ENCODE assay signal across 19 cellular contexts in genomic region chr1:27485363-27485762, GRCh38. TPM values are rescaled to one million over a fixed set of nuclear protein-coding genes. Genes with fewer than 3 reads are reported as not detected.
DNase-seq lines count a peak whose midpoint lies in the region; ATAC-seq and TF ChIP-seq lines count a peak whose summit lies in the region.
"Had no signal": no experiment of that assay in that cellular context is flagged by ENCODE, and none has a peak within 500 bp of the region (broad histone marks: within the 10 kb centered on the region; RNA-seq: fewer than 3 reads in every experiment).

No MANE protein-coding gene starts in this region.

- peaks cover 24% of the 10 kb centered on the region for H3K36me3 Mint-ChIP-seq in activated B cell treated with CpG ODN at 0.5 μM for 24 hours (ENCODE audit: low read depth)

- no peak overlapping the region for H2AK9ac ChIP-seq in IMR-90 (replicated peaks; ENCODE audit: low read depth, low read length, poor library complexity)

- CTCF ChIA-PET in IMR-90 (lab: Yijun Ruan, JAX), result no interaction called here
- CTCF ChIA-PET in activated B cell treated with CpG ODN at 0.5 μM for 24 hours (lab: Charles Lee), result no interaction called here

- H3K4me1 ChIP-seq in BLaER1 treated with 17β-estradiol and CSF1 and Interleukin-3, amounts not matched to agents 10 nM and 100 nM, result peaks cover 33 to 68% (median 56%) of the 10 kb centered on the region in 10 experiments
- H3K4me1 ChIP-seq in IMR-90 (ENCODE audit: control insufficient read depth, insufficient read depth, low read length) (peaks cover 5% of the 10 kb centered on the region), osteoblast (ENCODE audit: insufficient read depth, low read length) (peaks cover 13% of the 10 kb centered on the region), colonic mucosa (peaks cover 3% of the 10 kb centered on the region)

- POLR2A ChIA-PET in IMR-90 (lab: Charles Lee; ENCODE audit: unreplicated experiment) (no interaction called here), activated B cell treated with CpG ODN at 0.5 μM for 24 hours (lab: Charles Lee) (no interaction called here)

- H4K8ac ChIP-seq in IMR-90 (ENCODE audit: low read depth in 2 of 2, low read length in 2 of 2), result no peak overlapping the region

- H3K4me3 ChIP-seq in BLaER1 treated with 17β-estradiol and CSF1 and Interleukin-3, amounts not matched to agents 10 nM and 100 nM, result no peak overlapping the region
- H3K4me3 ChIP-seq in IMR-90 (ENCODE audit: insufficient read depth, low read depth, low read length), result no peak overlapping the region
- H3K4me3 ChIP-seq in osteoblast (ENCODE audit: insufficient read depth, low read length), result no peak overlapping the region
- no peak overlapping the region for H3K4me3 ChIP-seq in colonic mucosa

- peaks cover 50 to 81% (median 63%) of the 10 kb centered on the region in 11 experiments for H4K20me1 ChIP-seq in BLaER1 treated with 17β-estradiol and CSF1 and Interleukin-3, amounts not matched to agents 10 nM and 100 nM
- H4K20me1 ChIP-seq in IMR-90 (ENCODE audit: insufficient read depth, low read length), result peaks cover 62% of the 10 kb centered on the region
- H4K20me1 ChIP-seq in osteoblast (ENCODE audit: insufficient read depth, low read length), result peaks cover 40% of the 10 kb centered on the region

- H3K27me3 Mint-ChIP-seq in activated B cell treated with CpG ODN at 0.5 μM for 24 hours, result no peaks in the 10 kb centered on the region
- H3K27me3 Mint-ChIP-seq: IgD-negative memory B cell had no signal

- H3K9me3 Mint-ChIP-seq in activated B cell treated with CpG ODN at 0.5 μM for 24 hours, result no peaks in the 10 kb centered on the region
- H3K9me3 Mint-ChIP-seq: H9, HFFc6, IgD-negative memory B cell had no signal

- no peak overlapping the region for H4K91ac ChIP-seq in IMR-90 (ENCODE audit: insufficient read depth, low read depth, low read length)

- TF ChIP-seq RAD21 in IMR-90 (IDR thresholded peaks at IDR 0.05; ENCODE audit: low read length), result no peak

- in situ Hi-C loops in IMR-90 (cut with MboI; ENCODE audit: low sequenced_read_pairs), result no loop called here

- peaks cover 24 to 63% (median 47%) of the 10 kb centered on the region in 11 experiments for H3K36me3 ChIP-seq in BLaER1 treated with 17β-estradiol and CSF1 and Interleukin-3, amounts not matched to agents 10 nM and 100 nM
- H3K36me3 ChIP-seq in IMR-90 (ENCODE audit: control insufficient read depth, insufficient read depth, low read length) (no peaks in the 10 kb centered on the region), osteoblast (ENCODE audit: insufficient read depth, low read length) (no peaks in the 10 kb centered on the region), colonic mucosa (no peaks in the 10 kb centered on the region)

- TF ChIP-seq POLR2A in IMR-90 (IDR thresholded peaks at IDR 0.05; ENCODE audit: low read depth, low read length), result no peak

- ATAC-seq in IMR-90 (ENCODE audit: low read depth) (no peak), activated B cell treated with CpG ODN at 0.5 μM for 24 hours (ENCODE audit: low read depth) (no peak), HG02763 (IDR thresholded peaks at IDR 0.05; ENCODE audit: unreplicated experiment) (no peak)
- ATAC-seq: Panc1 had no signal

- DNase-seq in IMR-90 (no peak), activated B cell treated with CpG ODN at 0.5 μM for 24 hours (no peak), osteoblast (ENCODE audit: insufficient read length, low spot score, missing footprints) (peak; percentile 66), colonic mucosa (no peak)
- no peak for DNase-seq in activated effector memory CD4-positive, alpha-beta T cell treated with Interleukin-2 at 50 U/mL for 16 hours
- DNase-seq: DMS153, H9, HFFc6, NCI-H1092 treated with DMSO at 0.1 percent for 48 hours, NCI-H146, NCI-H1930, NCI-H2107, NCI-H446, NCI-H526, SHP77 treated with DMSO at 0.1 percent for 48 hours had no signal

- TF ChIP-seq CTCF in IMR-90 (conservative IDR thresholded peaks at IDR 0.05; ENCODE audit: low read depth, low read length) (no peak), activated B cell treated with CpG ODN at 0.5 μM for 24 hours (IDR thresholded peaks at IDR 0.05) (no peak), osteoblast (IDR thresholded peaks at IDR 0.05; ENCODE audit: extremely low read depth, low read depth, low read length) (no peak), colonic mucosa (IDR thresholded peaks at IDR 0.05) (no peak)

- no peaks in the 10 kb centered on the region for H3K9me3 ChIP-seq in BLaER1 treated with 17β-estradiol and CSF1 and Interleukin-3, amounts not matched to agents 10 nM and 100 nM (replicated peaks in 1 of 11)
- H3K9me3 ChIP-seq in IMR-90 (ENCODE audit: control insufficient read depth, insufficient read depth, low read length) (no peaks in the 10 kb centered on the region), osteoblast (ENCODE audit: low read depth, low read length) (no peaks in the 10 kb centered on the region), colonic mucosa (no peaks in the 10 kb centered on the region)

- no peak overlapping the region for H2BK5ac ChIP-seq in IMR-90 (ENCODE audit: low read depth, low read length, poor library complexity, severe bottlenecking)

- no peak overlapping the region for H2BK20ac ChIP-seq in IMR-90 (ENCODE audit: low read depth, low read length)

- intact Hi-C loops in IMR-90 (cut with micrococcal nuclease) (loop anchor here (5.0 kb wide), 1 partner anchor 117 kb away; the partner anchor contains the start of gene AHDC1), activated B cell treated with CpG ODN at 0.5 μM for 24 hours (cut with micrococcal nuclease) (no loop called here), colonic mucosa (cut with DNase I) (no loop called here)

- peaks cover 70% of the 10 kb centered on the region for H3K4me1 Mint-ChIP-seq in activated B cell treated with CpG ODN at 0.5 μM for 24 hours

- peaks cover 7% of the 10 kb centered on the region for H3K9me1 ChIP-seq in IMR-90 (ENCODE audit: insufficient read depth, low read length)

- no peak overlapping the region for H3K27ac ChIP-seq in BLaER1 treated with 17β-estradiol and CSF1 and Interleukin-3, amounts not matched to agents 10 nM and 100 nM
- H3K27ac ChIP-seq in IMR-90 (ENCODE audit: insufficient read depth, low read length), result no peak overlapping the region
- no peak overlapping the region for H3K27ac ChIP-seq in osteoblast (ENCODE audit: low read depth, low read length)
- H3K27ac ChIP-seq in colonic mucosa, result no peak overlapping the region

- H3K14ac ChIP-seq in IMR-90 (replicated peaks; ENCODE audit: low read depth, low read length), result no peak overlapping the region

- H3K79me2 ChIP-seq in osteoblast (ENCODE audit: insufficient read depth, low read length), result peaks cover 89% of the 10 kb centered on the region

- no peak overlapping the region for H3K9ac ChIP-seq in BLaER1 treated with 17β-estradiol and CSF1 and Interleukin-3, amounts not matched to agents 10 nM and 100 nM
- H3K9ac ChIP-seq in IMR-90 (ENCODE audit: low read depth, low read length) (no peak overlapping the region), colonic mucosa (ENCODE audit: low read depth in 2 of 2, low read length in 2 of 2) (no peak overlapping the region)

- peak overlapping the region; percentile 46 for H3K27ac Mint-ChIP-seq in activated B cell treated with CpG ODN at 0.5 μM for 24 hours
- H3K27ac Mint-ChIP-seq: HFFc6, IgD-negative memory B cell had no signal

- no peak overlapping the region for H3K56ac ChIP-seq in IMR-90 (ENCODE audit: extremely low read depth, insufficient read depth, low read length)

- no peak overlapping the region for H3K23ac ChIP-seq in IMR-90 (ENCODE audit: low read depth, low read length)

- no peak overlapping the region for H2BK15ac ChIP-seq in IMR-90 (ENCODE audit: low read depth, low read length)

- H3K18ac ChIP-seq in IMR-90 (ENCODE audit: low read depth, low read length), result no peak overlapping the region

- no CpG with 5 or more reads among the region's 1 CpG for WGBS in IMR-90 (ENCODE audit: extremely low coverage in 2 of 2, insufficient read length in 1 of 2), 2 experiments

- H3K4me3 Mint-ChIP-seq in activated B cell treated with CpG ODN at 0.5 μM for 24 hours, result no peak overlapping the region
- H3K4me3 Mint-ChIP-seq: H9, HFFc6 had no signal

- no peak overlapping the region for H4K5ac ChIP-seq in IMR-90 (ENCODE audit: low read depth, low read length)

- no peak overlapping the region for H2BK120ac ChIP-seq in IMR-90 (ENCODE audit: low read depth, low read length)

- H3K4ac ChIP-seq in IMR-90 (ENCODE audit: low read depth, low read length), result no peak overlapping the region

- H3K27me3 ChIP-seq in BLaER1 treated with 17β-estradiol and CSF1 and Interleukin-3, amounts not matched to agents 10 nM and 100 nM, result no peaks in the 10 kb centered on the region
- H3K27me3 ChIP-seq in IMR-90 (ENCODE audit: control insufficient read depth, insufficient read depth, low read length), result no peaks in the 10 kb centered on the region
- H3K27me3 ChIP-seq in osteoblast (ENCODE audit: insufficient read depth, low read length), result no peaks in the 10 kb centered on the region
- H3K27me3 ChIP-seq in colonic mucosa, result no peaks in the 10 kb centered on the region

- H3K79me1 ChIP-seq in IMR-90 (ENCODE audit: low read depth in 1 of 2, low read length in 2 of 2), result peaks cover 4 to 33% of the 10 kb centered on the region in 2 experiments; a peak in 3 of 4 replicates

- H2AK5ac ChIP-seq in IMR-90 (ENCODE audit: low read depth, low read length), result no peak overlapping the region

- no peak overlapping the region for H2AFZ ChIP-seq in IMR-90 (replicated peaks; ENCODE audit: low read length, poor library complexity)
- H2AFZ ChIP-seq in osteoblast (ENCODE audit: low read length), result no peak overlapping the region

- no TSS peak for BruUV-seq in IMR-90 (replicated peaks; lab: Mats Ljungman, UMichigan)

- H3K4me2 ChIP-seq in BLaER1 treated with 17β-estradiol and CSF1 and Interleukin-3, amounts not matched to agents 10 nM and 100 nM, result peak overlapping the region in 6 of 11 experiments; percentile 17 to 60 (median 46); a peak in 6 of 22 replicates
- H3K4me2 ChIP-seq in IMR-90 (ENCODE audit: low read depth, low read length), result no peak overlapping the region
- H3K4me2 ChIP-seq in osteoblast (ENCODE audit: insufficient read depth, low read length), result no peak overlapping the region

- dilution Hi-C loops in IMR-90 (cut with HindIII; ENCODE audit: low sequenced_read_pairs, unreplicated experiment), result no loop called here

TF ChIP-seq in IMR-90, 13 proteins besides CTCF, POLR2A, EP300 and RAD21:
- TF ChIP-seq MAFK (IDR thresholded peaks at IDR 0.05; ENCODE audit: low read depth, low read length), result peak; percentile 90
- no peak for TF ChIP-seq CHD1 (IDR thresholded peaks at IDR 0.05; ENCODE audit: low read depth, low read length)
- no peak for TF ChIP-seq SMC3 (IDR thresholded peaks at IDR 0.05; ENCODE audit: low read depth, low read length)

RNA-seq across cellular contexts. Expression of gene WASF2, which starts 4.6 kb away (rescaled TPM):
- 7.5 and 7.9 TPM in 2 replicates for total RNA-seq in IMR-90 (2012; rRNA removed)
- 45.0 and 45.4 TPM in 2 replicates for polyA plus RNA-seq in IMR-90 (2012; rRNA removed)
- 28.6 and 29.9 TPM in 2 replicates for polyA plus RNA-seq in IMR-90 (2012; cell fraction: cytosol; rRNA removed)
- polyA plus RNA-seq in IMR-90 (2012; cell fraction: nucleus; rRNA removed; ENCODE audit: low replicate concordance), result 29.8 and 37.0 TPM in 2 replicates
- 136 and 137 TPM in 2 replicates for total RNA-seq in activated B cell treated with CpG ODN at 0.5 μM for 24 hours
- total RNA-seq in osteoblast, result 24.5 and 24.6 TPM in 2 replicates
- total RNA-seq in colonic mucosa, result 100 to 1,000 TPM; 120 to 168 TPM

Comparison
In these comparisons a context has a peak if more than half of its experiments do, and no peak if none do; other contexts are left out.
1. H3K4me2 ChIP-seq: peak in BLaER1 treated with 17β-estradiol and CSF1 and Interleukin-3, amounts not matched to agents 10 nM and 100 nM (6 of 11); none in IMR-90 (single experiment) and osteoblast (single experiment).